In genomic region chr2:28344756-28345291, GRCh38 we compare ENCODE assay signal across 24 cellular contexts. TPM values are rescaled to one million over a fixed set of nuclear protein-coding genes. Genes with fewer than 3 reads are reported as not detected.
A peak's percentile ranks its signal among the peaks of the same experiment; 100 is the strongest.
DNase-seq lines count a peak whose midpoint lies in the region; ATAC-seq, FAIRE-seq and TF ChIP-seq lines count a peak whose summit lies in the region.
"Had no signal": no experiment of that assay in that cellular context is flagged by ENCODE, and none has a peak within 500 bp of the region (broad histone marks: within the 10 kb centered on the region; RNA-seq: fewer than 3 reads in every experiment).

No MANE protein-coding gene starts in this region.

- H3K4me3 ChIP-seq in left ventricle myocardium inferior (no peak overlapping the region), kidney (ENCODE audit: low read length in 2 of 2) (no peak overlapping the region), neuronal stem cell (ENCODE audit: low read length in 2 of 2) (no peak overlapping the region)
- H3K4me3 ChIP-seq: A549, suprapubic skin, uterus had no signal

- H3K9ac ChIP-seq in kidney (ENCODE audit: low read length in 2 of 2) = no peak overlapping the region
- peak overlapping the region; percentile 45 for H3K9ac ChIP-seq in neuronal stem cell (ENCODE audit: low read depth, low read length, poor library complexity)
- H3K9ac ChIP-seq: parathyroid adenoma had no signal

- H2BK5ac ChIP-seq in neuronal stem cell (ENCODE audit: low read length) = no peak overlapping the region

- H3K27ac ChIP-seq in left ventricle myocardium inferior (replicated peaks) = no peak overlapping the region
- no peak overlapping the region for H3K27ac ChIP-seq in kidney (ENCODE audit: low read depth in 2 of 2, low read length in 2 of 2)
- H3K27ac ChIP-seq in neuronal stem cell (replicated peaks; ENCODE audit: low read length) = no peak overlapping the region
- H3K27ac ChIP-seq: parathyroid adenoma, suprapubic skin had no signal

- TF ChIP-seq CTCF in left ventricle myocardium inferior (IDR thresholded peaks at IDR 0.05; ENCODE audit: borderline replicate concordance) = no peak
- no peak for TF ChIP-seq CTCF in kidney (IDR thresholded peaks at IDR 0.05; ENCODE audit: borderline replicate concordance, extremely low read depth, insufficient read depth)

- WGBS in neuronal stem cell (ENCODE audit: extremely low coverage in 2 of 2, insufficient read length in 2 of 2, insufficient replicate concordance in 1 of 2), 2 donors = no CpG with 5 or more reads among the region's 26 CpGs

- no peak for FAIRE-seq in kidney (lab: Jason Lieb, UNC)
- FAIRE-seq: A549, endothelial cell of umbilical vein, RCC 7860 had no signal

- H2BK120ac ChIP-seq in neuronal stem cell (ENCODE audit: low read depth, low read length) = no peak overlapping the region

- H3K79me1 ChIP-seq in neuronal stem cell (ENCODE audit: low read depth, low read length) = no peaks in the 10 kb centered on the region

- no peak overlapping the region for H3K4me2 ChIP-seq in neuronal stem cell (ENCODE audit: insufficient read depth, low read length, poor library complexity, severe bottlenecking)
- H3K4me2 ChIP-seq: A549 had no signal

- no peak overlapping the region for H2AFZ ChIP-seq in neuronal stem cell (ENCODE audit: low read length)
- H2AFZ ChIP-seq: parathyroid adenoma had no signal

- no peak overlapping the region for H3K4ac ChIP-seq in neuronal stem cell (ENCODE audit: low read length)

- H3K4me1 ChIP-seq in left ventricle myocardium inferior (peaks cover 36% of the 10 kb centered on the region), kidney (ENCODE audit: control insufficient read depth in 1 of 2, insufficient read depth in 1 of 2, low read depth in 1 of 2, low read length in 2 of 2) (peaks cover 6 to 10% of the 10 kb centered on the region in 2 donors), neuronal stem cell (ENCODE audit: control insufficient read depth in 2 of 2, insufficient read depth in 1 of 2, low read depth in 1 of 2, low read length in 2 of 2) (peaks cover 10 to 12% of the 10 kb centered on the region in 2 donors)
- H3K4me1 ChIP-seq: parathyroid adenoma had no signal

- H3K9me3 ChIP-seq in left ventricle myocardium inferior (replicated peaks) (no peaks in the 10 kb centered on the region), kidney (ENCODE audit: control insufficient read depth in 1 of 2, low read length in 2 of 2) (no peaks in the 10 kb centered on the region), neuronal stem cell (replicated peaks in 1 of 2; ENCODE audit: control insufficient read depth in 2 of 2, insufficient read depth in 1 of 2, low read depth in 1 of 2, low read length in 2 of 2) (no peaks in the 10 kb centered on the region)
- H3K9me3 ChIP-seq: A549, suprapubic skin, uterus had no signal

- peak overlapping the region; percentile 4 for H3K18ac ChIP-seq in neuronal stem cell (ENCODE audit: low read length)

- H3K14ac ChIP-seq in neuronal stem cell (ENCODE audit: low read length) = no peak overlapping the region

- H4K8ac ChIP-seq in neuronal stem cell (ENCODE audit: low read depth, low read length) = no peak overlapping the region

- peak overlapping the region; percentile 33 for H2BK12ac ChIP-seq in neuronal stem cell (ENCODE audit: low read length)

- H2AK5ac ChIP-seq in neuronal stem cell (ENCODE audit: low read depth, low read length) = peak overlapping the region; percentile 76

- H3K36me3 ChIP-seq in left ventricle myocardium inferior = no peaks in the 10 kb centered on the region
- H3K36me3 ChIP-seq in kidney (ENCODE audit: control insufficient read depth in 1 of 2, insufficient read depth in 2 of 2, low read length in 2 of 2) = no peaks in the 10 kb centered on the region
- H3K36me3 ChIP-seq in neuronal stem cell (replicated peaks in 1 of 2; ENCODE audit: control insufficient read depth in 2 of 2, insufficient read depth in 2 of 2, low read length in 2 of 2) = no peaks in the 10 kb centered on the region
- H3K36me3 ChIP-seq: suprapubic skin, uterus had no signal

- H3K27me3 ChIP-seq in left ventricle myocardium inferior (ENCODE audit: low read depth) = no peaks in the 10 kb centered on the region
- H3K27me3 ChIP-seq in neuronal stem cell (ENCODE audit: control insufficient read depth in 3 of 3, insufficient read depth in 3 of 3, low read depth in 1 of 3, low read length in 3 of 3) = no peaks in the 10 kb centered on the region
- H3K27me3 ChIP-seq: suprapubic skin, uterus had no signal

- no peak for ATAC-seq in Right ventricle myocardium inferior
- ATAC-seq in GM18907 (IDR thresholded peaks at IDR 0.05; ENCODE audit: unreplicated experiment) = no peak
- ATAC-seq: A549; activated CD8-positive, alpha-beta T cell treated with anti-CD3 and anti-CD28 coated beads, Interleukin-2, amount 10 ng/mL, durations not matched to agents 7 days and 5 days; sciatic nerve had no signal

- peak; percentile 11 for DNase-seq in left ventricle myocardium inferior
- DNase-seq in Right ventricle myocardium inferior (ENCODE audit: missing footprints) = no peak
- peak; percentile 71 for DNase-seq in kidney
- no peak for DNase-seq in neuronal stem cell (ENCODE audit: low spot score)
- DNase-seq in stimulated activated CD4-positive, alpha-beta T cell treated with anti-CD3 and anti-CD28 coated beads, Interleukin-4, amount 100 ng/mL, for 24 hours = no peak
- DNase-seq in GF-D8 (lab: John Stamatoyannopoulos, UW) = no peak
- no peak for DNase-seq in NCI-H446 (lab: John Stamatoyannopoulos, UW)
- DNase-seq: activated CD4-positive, CD25-positive, alpha-beta regulatory T cell treated with anti-CD3 and anti-CD28 coated beads, Interleukin-2, amount 50 U/mL, for 72 hours; activated CD8-positive, alpha-beta T cell treated with anti-CD3 and anti-CD28 coated beads, Interleukin-2, amount 10 ng/mL, durations not matched to agents 7 days and 5 days; activated gamma-delta T cell; cerebellar nuclear complex; NCI-H1048; NCI-H1694 treated with DMSO at 0.1 percent for 48 hours; NCI-H2171; NCI-H526 treated with DMSO at 0.1 percent for 48 hours; stimulated activated naive CD4-positive, alpha-beta T cell; uterus had no signal

- intact Hi-C loops in left ventricle myocardium inferior (cut with micrococcal nuclease) = no loop called here
- intact Hi-C loops in Right ventricle myocardium inferior (cut with DNase I) = no loop called here
- intact Hi-C loops in kidney (cut with DNase I) = no loop called here

- H3K23ac ChIP-seq in neuronal stem cell (ENCODE audit: low read depth, low read length, poor library complexity) = no peak overlapping the region

- H2BK15ac ChIP-seq in neuronal stem cell (ENCODE audit: low read length) = peak overlapping the region; percentile 95

- no peak overlapping the region for H4K91ac ChIP-seq in neuronal stem cell (ENCODE audit: low read depth, low read length, poor library complexity)

RNA-seq across cellular contexts. Expression of gene FOSL2, which starts 47.8 kb away (rescaled TPM):
- total RNA-seq in left ventricle myocardium inferior = 50.2 TPM
- 48.5 TPM for total RNA-seq in Right ventricle myocardium inferior
- total RNA-seq in kidney = 149 TPM
- 20.6 TPM for polyA plus RNA-seq in kidney (ENCODE audit: insufficient read depth, low read depth, low replicate concordance)
- 6.6 TPM for polyA plus RNA-seq in neuronal stem cell (2013, experiment 1 of 2)
- polyA plus RNA-seq in neuronal stem cell (2013, experiment 2 of 2) = 6.6 TPM

Comparison
In these comparisons a context has a peak if more than half of its experiments do, and no peak if none do; other contexts are left out.
1. DNase-seq: peak in left ventricle myocardium inferior (single experiment) and kidney (single experiment); none in Right ventricle myocardium inferior (single experiment), neuronal stem cell (single experiment), stimulated activated CD4-positive, alpha-beta T cell treated with anti-CD3 and anti-CD28 coated beads, Interleukin-4, amount 100 ng/mL, for 24 hours (single experiment), GF-D8 (single experiment) and NCI-H446 (0 of 2).